1 cellular context compared by ENCODE assay signal in genomic region chr5:127506616-127507015, GRCh38.
TF ChIP-seq lines count a peak whose summit lies in the region.

No MANE protein-coding gene starts in this region.

TF ChIP-seq in H1, 55 proteins besides CTCF, POLR2A, EP300 and RAD21 (continued from another document):
- no peak for TF ChIP-seq EZH2 (IDR thresholded peaks at IDR 0.05; ENCODE audit: low read depth, low read length, severe bottlenecking)
